ENCODE assay signal across 13 cellular contexts in the genomic region with DNA sequence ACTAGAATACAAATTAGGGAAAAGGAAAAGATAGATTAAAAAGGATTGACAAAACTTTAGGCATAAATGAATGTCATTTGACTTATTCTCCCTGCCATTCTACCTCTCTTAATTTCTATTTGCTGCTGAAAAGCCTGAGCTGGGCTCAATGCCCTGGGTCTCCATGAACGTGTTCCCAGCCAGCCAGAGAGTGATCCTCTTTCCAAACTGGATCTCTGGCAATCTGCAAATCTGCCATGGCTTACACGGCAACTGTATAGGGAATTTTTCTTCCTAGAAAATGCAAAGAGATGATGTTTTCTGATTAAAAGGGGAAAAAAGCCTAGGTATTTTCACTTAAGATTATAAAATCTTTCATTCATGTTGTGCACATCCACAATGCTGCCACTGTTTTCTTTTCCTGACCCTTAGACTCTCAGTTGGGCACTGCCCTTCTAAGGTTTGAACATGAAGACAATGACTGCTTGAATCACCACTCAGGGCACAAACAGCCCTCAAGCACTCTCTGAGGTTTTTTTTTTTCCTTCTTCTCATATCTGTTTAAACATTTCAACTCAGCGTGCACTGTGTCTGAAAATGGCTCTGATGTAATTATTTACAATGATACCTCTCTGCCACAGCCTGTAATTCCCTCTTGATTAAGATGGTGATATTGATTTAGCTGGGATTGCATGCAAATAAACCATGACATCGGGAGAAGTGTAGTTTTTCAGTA.
DNase-seq lines count a peak whose midpoint lies in the region; ATAC-seq and TF ChIP-seq lines count a peak whose summit lies in the region.
"Had no signal": no experiment of that assay in that cellular context is flagged by ENCODE, and none has a peak within 500 bp of the region (broad histone marks: within the 10 kb centered on the region; RNA-seq: fewer than 3 reads in every experiment).

No MANE protein-coding gene starts in this region.

- ATAC-seq in GM21723 (IDR thresholded peaks at IDR 0.05; ENCODE audit: unreplicated experiment), result no peak
- ATAC-seq: Right ventricle myocardium inferior had no signal

- no peaks in the 10 kb centered on the region for H3K36me3 Mint-ChIP-seq in activated naive CD4-positive, alpha-beta T cell treated with anti-CD3 and anti-CD28 coated beads, Interleukin-2, amount 10 ng/mL, durations not matched to agents 7 days and 5 days

- no peaks in the 10 kb centered on the region for H3K4me1 Mint-ChIP-seq in activated naive CD4-positive, alpha-beta T cell treated with anti-CD3 and anti-CD28 coated beads, Interleukin-2, amount 10 ng/mL, durations not matched to agents 7 days and 5 days

- H3K27me3 ChIP-seq in mammary epithelial cell (ENCODE audit: insufficient read depth, low read length) (no peaks in the 10 kb centered on the region), breast epithelium (no peaks in the 10 kb centered on the region)
- H3K27me3 ChIP-seq: tibial nerve had no signal

- BruUV-seq in mammary epithelial cell (replicated peaks; lab: Mats Ljungman, UMichigan), result no TSS peak

- no peak overlapping the region for H2AFZ ChIP-seq in mammary epithelial cell (ENCODE audit: low read depth, low read length)

- no peak overlapping the region for H3K4me2 ChIP-seq in mammary epithelial cell (ENCODE audit: insufficient read depth, low read depth, low read length)

- H3K27ac Mint-ChIP-seq in activated naive CD4-positive, alpha-beta T cell treated with anti-CD3 and anti-CD28 coated beads, Interleukin-2, amount 10 ng/mL, durations not matched to agents 7 days and 5 days, result no peak overlapping the region

- no peaks in the 10 kb centered on the region for H3K79me2 ChIP-seq in mammary epithelial cell (ENCODE audit: insufficient read depth, low read length)

- H3K27me3 Mint-ChIP-seq in activated naive CD4-positive, alpha-beta T cell treated with anti-CD3 and anti-CD28 coated beads, Interleukin-2, amount 10 ng/mL, durations not matched to agents 7 days and 5 days, result peaks cover 4% of the 10 kb centered on the region

- H3K36me3 ChIP-seq in mammary epithelial cell (ENCODE audit: insufficient read depth, low read length) (no peaks in the 10 kb centered on the region), breast epithelium (no peaks in the 10 kb centered on the region)
- H3K36me3 ChIP-seq: lower lobe of right lung, tibial nerve had no signal

- no peak for TF ChIP-seq CTCF in mammary epithelial cell (conservative IDR thresholded peaks at IDR 0.05 in 1 of 2, IDR thresholded peaks at IDR 0.05 in 1 of 2; ENCODE audit: extremely low read depth in 1 of 2, insufficient read depth in 1 of 2, low read depth in 1 of 2, low read length in 2 of 2)
- TF ChIP-seq CTCF in breast epithelium (IDR thresholded peaks at IDR 0.05), result no peak

- dilution Hi-C loops in mammary epithelial cell (cut with HindIII; ENCODE audit: low sequenced_read_pairs), result no loop called here

- no peaks in the 10 kb centered on the region for H3K4me1 ChIP-seq in mammary epithelial cell (ENCODE audit: insufficient read depth, low read length)
- H3K4me1 ChIP-seq in breast epithelium, result no peaks in the 10 kb centered on the region
- H3K4me1 ChIP-seq: lower lobe of right lung had no signal

- H3K9me3 Mint-ChIP-seq in activated naive CD4-positive, alpha-beta T cell treated with anti-CD3 and anti-CD28 coated beads, Interleukin-2, amount 10 ng/mL, durations not matched to agents 7 days and 5 days, result no peaks in the 10 kb centered on the region

- TF ChIP-seq POLR2A in breast epithelium (IDR thresholded peaks at IDR 0.05), result no peak

- H3K4me3 ChIP-seq in mammary epithelial cell (replicated peaks in 1 of 3; ENCODE audit: insufficient read depth in 1 of 3, low read depth in 2 of 3, low read length in 3 of 3), result no peak overlapping the region
- no peak overlapping the region for H3K4me3 ChIP-seq in breast epithelium
- H3K4me3 ChIP-seq: lower lobe of right lung, tibial nerve had no signal

- H3K9ac ChIP-seq in mammary epithelial cell (ENCODE audit: insufficient read depth, low read length), result no peak overlapping the region

- 29% methylated on average over 4 of the region's 4 CpGs for WGBS in mammary epithelial cell (ENCODE audit: low coverage, missing lambda C conversion rate)

- CTCF ChIA-PET in mammary epithelial cell (lab: Charles Lee; ENCODE audit: low non-redundant PET), result no interaction called here
- CTCF ChIA-PET in activated naive CD4-positive, alpha-beta T cell treated with anti-CD3 and anti-CD28 coated beads, Interleukin-2, amount 10 ng/mL, durations not matched to agents 7 days and 5 days (lab: Charles Lee), result no interaction called here

- H3K4me3 Mint-ChIP-seq in activated naive CD4-positive, alpha-beta T cell treated with anti-CD3 and anti-CD28 coated beads, Interleukin-2, amount 10 ng/mL, durations not matched to agents 7 days and 5 days, result no peak overlapping the region

- DNase-seq in mammary epithelial cell (peak; percentile 6), breast epithelium (ENCODE audit: low spot score in 2 of 2) (no peak), NCI-H510A (lab: John Stamatoyannopoulos, UW) (peak; percentile 31), globus pallidus (ENCODE audit: low spot score) (peak; percentile 11), NAMALWA (ENCODE audit: low spot score) (no peak)
- DNase-seq in activated naive CD4-positive, alpha-beta T cell treated with anti-CD3 and anti-CD28 coated beads, Interleukin-2, amount 10 ng/mL, durations not matched to agents 7 days and 5 days, result no peak
- DNase-seq in activated naive CD4-positive, alpha-beta T cell treated with Interleukin-2 at 50 U/mL for 16 hours, result no peak
- DNase-seq: activated naive CD4-positive, alpha-beta T cell; IMR-90; lower lobe of right lung had no signal

- in situ Hi-C loops in mammary epithelial cell (cut with MboI; ENCODE audit: low sequenced_read_pairs in 2 of 2), result no loop called here

- no peaks in the 10 kb centered on the region for H4K20me1 ChIP-seq in mammary epithelial cell (ENCODE audit: insufficient read depth, low read length)

- H3K9me3 ChIP-seq in mammary epithelial cell (replicated peaks; ENCODE audit: insufficient read depth, low read length) (no peaks in the 10 kb centered on the region), breast epithelium (no peaks in the 10 kb centered on the region)
- H3K9me3 ChIP-seq: lower lobe of right lung, tibial nerve had no signal

- H3K27ac ChIP-seq in mammary epithelial cell (ENCODE audit: insufficient read depth, low read depth, low read length) (no peak overlapping the region), breast epithelium (no peak overlapping the region)
- H3K27ac ChIP-seq: lower lobe of right lung, tibial nerve had no signal

- intact Hi-C loops in mammary epithelial cell (cut with micrococcal nuclease), result no loop called here
- intact Hi-C loops in breast epithelium (cut with DNase I; ENCODE audit: low total_unique reads), result no loop called here

Comparison
In these comparisons a context has a peak if more than half of its experiments do, and no peak if none do; other contexts are left out.
1. DNase-seq: peak in mammary epithelial cell (single experiment), NCI-H510A (single experiment) and globus pallidus (single experiment); none in breast epithelium (0 of 2), activated naive CD4-positive, alpha-beta T cell treated with anti-CD3 and anti-CD28 coated beads, Interleukin-2, amount 10 ng/mL, durations not matched to agents 7 days and 5 days (single experiment), NAMALWA (single experiment) and activated naive CD4-positive, alpha-beta T cell treated with Interleukin-2 at 50 U/mL for 16 hours (single experiment).